ENCODE assay signal across 1 cellular context in genomic region chr20:50415516-50416268, GRCh38.
A peak's percentile ranks its signal among the peaks of the same experiment; 100 is the strongest.
TF ChIP-seq lines count a peak whose summit lies in the region.

No MANE protein-coding gene starts in this region.

TF ChIP-seq in HepG2, 621 proteins besides CTCF, POLR2A, EP300 and RAD21 (continued from another document and continues in another):
- TF ChIP-seq ZBTB10 (CRISPR knock-in tag; IDR thresholded peaks at IDR 0.05; ENCODE audit: borderline replicate concordance) (peak; percentile 17; the same call in 1 of the 2 replicates), ATF2 (CRISPR knock-in tag; IDR thresholded peaks at IDR 0.05) (peak; percentile 75; the same call in 1 of the 2 replicates), ZNF512 (CRISPR knock-in tag; IDR thresholded peaks at IDR 0.05) (peak; percentile 100), RORA (CRISPR knock-in tag; IDR thresholded peaks at IDR 0.05) (no peak), NFAT5 (CRISPR knock-in tag; IDR thresholded peaks at IDR 0.05) (peak; percentile 54; the same call in 1 of the 2 replicates), HMGXB4 (CRISPR knock-in tag; IDR thresholded peaks at IDR 0.05; ENCODE audit: borderline replicate concordance in 1 of 2, low read depth in 1 of 2) (peak in 1 of 2 experiments; percentile 82), ZFP36L1 (CRISPR knock-in tag; IDR thresholded peaks at IDR 0.05) (peak; percentile 15; the same call in 1 of the 2 replicates), ZNF446 (CRISPR knock-in tag; IDR thresholded peaks at IDR 0.05) (no peak), ZNF263 (CRISPR knock-in tag; IDR thresholded peaks at IDR 0.05) (peak; percentile 29; the same call in 1 of the 2 replicates), NFE2 (CRISPR knock-in tag; IDR thresholded peaks at IDR 0.05) (no peak), ZNF530 (CRISPR knock-in tag; IDR thresholded peaks at IDR 0.05; ENCODE audit: low read depth) (no peak), CHD4 (IDR thresholded peaks at IDR 0.05; ENCODE audit: borderline replicate concordance, low read length) (no peak), ZNF512B (CRISPR knock-in tag; IDR thresholded peaks at IDR 0.05; ENCODE audit: borderline replicate concordance) (no peak), ZNF724P (CRISPR knock-in tag; IDR thresholded peaks at IDR 0.05; ENCODE audit: borderline replicate concordance) (no peak), FOXO4 (CRISPR knock-in tag; conservative IDR thresholded peaks at IDR 0.05) (no peak), FIP1L1 (IDR thresholded peaks at IDR 0.05; ENCODE audit: borderline replicate concordance, insufficient read depth, low read depth, low read length) (no peak), ZNF710 (CRISPR knock-in tag; IDR thresholded peaks at IDR 0.05; ENCODE audit: borderline replicate concordance) (peak; percentile 99), FOXK1 (CRISPR knock-in tag; IDR thresholded peaks at IDR 0.05; ENCODE audit: borderline replicate concordance, low read depth) (0 out of 2 replicates have a peak, but pooled peaks have one; percentile 13), ZNF207 (IDR thresholded peaks at IDR 0.05; ENCODE audit: borderline replicate concordance) (no peak), ZNF709 (CRISPR knock-in tag; IDR thresholded peaks at IDR 0.05) (peak; percentile 85), MEF2D (CRISPR knock-in tag; IDR thresholded peaks at IDR 0.05) (peak; percentile 77; the same call in 1 of the 2 replicates), ZNF18 (CRISPR knock-in tag; IDR thresholded peaks at IDR 0.05; ENCODE audit: insufficient replicate concordance) (no peak), ZBED4 (CRISPR knock-in tag; IDR thresholded peaks at IDR 0.05; ENCODE audit: borderline replicate concordance) (no peak), SMAD9 (CRISPR knock-in tag; IDR thresholded peaks at IDR 0.05) (no peak)
